In genomic region chr3:190548031-190548656, GRCh38 we compare ENCODE assay signal across 1 cellular context.
TF ChIP-seq lines count a peak whose summit lies in the region.

No MANE protein-coding gene starts in this region.

TF ChIP-seq in HepG2, 621 proteins besides CTCF, POLR2A, EP300 and RAD21 (continued from another document and continues in another):
- TF ChIP-seq SATB2 (CRISPR knock-in tag; IDR thresholded peaks at IDR 0.05) (no peak), FOSL1 (CRISPR knock-in tag; IDR thresholded peaks at IDR 0.05; ENCODE audit: borderline replicate concordance) (no peak), SOX13 (IDR thresholded peaks at IDR 0.05) (peak; percentile 52; the same call in 1 of the 2 replicates), SOX13 (CRISPR knock-in tag; conservative IDR thresholded peaks at IDR 0.05 in 1 of 2, IDR thresholded peaks at IDR 0.05 in 1 of 2) (peak in 1 of 2 experiments; percentile 91; a peak in 2 of 4 replicates), ARHGAP35 (CRISPR knock-in tag; IDR thresholded peaks at IDR 0.05; ENCODE audit: borderline replicate concordance) (no peak), ATF6 (CRISPR knock-in tag; conservative IDR thresholded peaks at IDR 0.05) (peak; percentile 72; the same call in 1 of the 2 replicates), ONECUT2 (CRISPR knock-in tag; IDR thresholded peaks at IDR 0.05) (peak; percentile 60; the same call in 1 of the 2 replicates), GABPA (IDR thresholded peaks at IDR 0.05; ENCODE audit: low read depth, low read length) (no peak), GABPA (CRISPR knock-in tag; IDR thresholded peaks at IDR 0.05; ENCODE audit: low read depth) (peak; percentile 40; the same call in 1 of the 2 replicates), ZNF570 (CRISPR knock-in tag; IDR thresholded peaks at IDR 0.05; ENCODE audit: borderline replicate concordance) (no peak), ZNF432 (CRISPR knock-in tag; IDR thresholded peaks at IDR 0.05; ENCODE audit: borderline replicate concordance) (no peak), ZBED4 (CRISPR knock-in tag; IDR thresholded peaks at IDR 0.05; ENCODE audit: borderline replicate concordance) (no peak; the same call in 1 of the 2 replicates), ZNF766 (CRISPR knock-in tag; IDR thresholded peaks at IDR 0.05; ENCODE audit: borderline replicate concordance) (no peak), ISL2 (CRISPR knock-in tag; IDR thresholded peaks at IDR 0.05) (peak; percentile 97), SRSF9 (IDR thresholded peaks at IDR 0.05; ENCODE audit: borderline replicate concordance, insufficient read depth, low read depth, low read length, poor library complexity, severe bottlenecking) (no peak), ZNF740 (CRISPR knock-in tag; IDR thresholded peaks at IDR 0.05) (no peak), NCOA5 (CRISPR knock-in tag; IDR thresholded peaks at IDR 0.05) (no peak), ZNF431 (CRISPR knock-in tag; IDR thresholded peaks at IDR 0.05; ENCODE audit: borderline replicate concordance, low read depth) (no peak), DMTF1 (CRISPR knock-in tag; IDR thresholded peaks at IDR 0.05) (no peak), RCOR2 (CRISPR knock-in tag; IDR thresholded peaks at IDR 0.05) (peak; percentile 95), ZNF691 (CRISPR knock-in tag; IDR thresholded peaks at IDR 0.05; ENCODE audit: borderline replicate concordance, low read depth) (no peak), KLF16 (CRISPR knock-in tag; IDR thresholded peaks at IDR 0.05) (peak in 1 of 2 experiments; percentile 91; a peak in 2 of 4 replicates), ZBTB37 (CRISPR knock-in tag; IDR thresholded peaks at IDR 0.05) (no peak), ESRRA (CRISPR knock-in tag; IDR thresholded peaks at IDR 0.05; ENCODE audit: low read depth) (peak; percentile 30; the same call in 1 of the 2 replicates), ATF2 (CRISPR knock-in tag; IDR thresholded peaks at IDR 0.05) (peak; percentile 98), MEIS1 (CRISPR knock-in tag; IDR thresholded peaks at IDR 0.05; ENCODE audit: borderline replicate concordance) (no peak), ZFP36L2 (CRISPR knock-in tag; IDR thresholded peaks at IDR 0.05) (no peak; the same call in 1 of the 2 replicates), YEATS2 (CRISPR knock-in tag; IDR thresholded peaks at IDR 0.05; ENCODE audit: borderline replicate concordance) (peak; percentile 43; the same call in 1 of the 2 replicates), ZBTB34 (CRISPR knock-in tag; IDR thresholded peaks at IDR 0.05) (no peak), CREB1 (IDR thresholded peaks at IDR 0.05) (no peak), CREB1 (CRISPR knock-in tag; IDR thresholded peaks at IDR 0.05) (peak; percentile 81), ZNF275 (CRISPR knock-in tag; IDR thresholded peaks at IDR 0.05; ENCODE audit: borderline replicate concordance) (0 out of 2 replicates have a peak, but pooled peaks have one; percentile 34), MIER3 (CRISPR knock-in tag; IDR thresholded peaks at IDR 0.05; ENCODE audit: borderline replicate concordance) (peak; percentile 53; the same call in 1 of the 2 replicates), ZBTB44 (CRISPR knock-in tag; IDR thresholded peaks at IDR 0.05) (no peak), ZNF788 (CRISPR knock-in tag; IDR thresholded peaks at IDR 0.05; ENCODE audit: borderline replicate concordance) (no peak), ZNF563 (CRISPR knock-in tag; IDR thresholded peaks at IDR 0.05) (no peak), TIGD3 (CRISPR knock-in tag; IDR thresholded peaks at IDR 0.05; ENCODE audit: borderline replicate concordance) (no peak), RFX1 (IDR thresholded peaks at IDR 0.05) (no peak), ZNF343 (CRISPR knock-in tag; IDR thresholded peaks at IDR 0.05) (no peak), JARID2 (CRISPR knock-in tag; IDR thresholded peaks at IDR 0.05; ENCODE audit: insufficient replicate concordance) (no peak)
